In genomic region chr7:150756858-150757257, GRCh38 we compare ENCODE assay signal across 8 cellular contexts. TPM values are rescaled to one million over a fixed set of nuclear protein-coding genes. Genes with fewer than 3 reads are reported as not detected.
DNase-seq lines count a peak whose midpoint lies in the region; ATAC-seq and TF ChIP-seq lines count a peak whose summit lies in the region.

No MANE protein-coding gene starts in this region.

- peaks cover 0 to 2% (median 0%) of the 10 kb centered on the region in 5 donors for H3K27me3 Mint-ChIP-seq in naive thymus-derived CD8-positive, alpha-beta T cell

- peak in 2 of 3 experiments; percentile 6 to 12 for TF ChIP-seq CTCF in ascending aorta (IDR thresholded peaks at IDR 0.05)

- peaks cover 24 to 52% (median 49%) of the 10 kb centered on the region in 4 donors for H3K4me1 Mint-ChIP-seq in naive thymus-derived CD8-positive, alpha-beta T cell

- peak; percentile 13 to 47 for ATAC-seq in naive thymus-derived CD8-positive, alpha-beta T cell
- ATAC-seq in HG03097 (IDR thresholded peaks at IDR 0.05; ENCODE audit: low FRiP score, unreplicated experiment), result no peak
- ATAC-seq in HG03039 (IDR thresholded peaks at IDR 0.05; ENCODE audit: unreplicated experiment), result no peak
- no peak for ATAC-seq in GM21528 (IDR thresholded peaks at IDR 0.05; ENCODE audit: low FRiP score, unreplicated experiment)

- H3K4me1 ChIP-seq in ascending aorta, result no peaks in the 10 kb centered on the region

- peak overlapping the region; percentile 38 to 88 (median 83) for H3K4me3 Mint-ChIP-seq in naive thymus-derived CD8-positive, alpha-beta T cell

- POLR2A ChIA-PET in naive thymus-derived CD8-positive, alpha-beta T cell (lab: Charles Lee), result interaction anchor here (0.6 to 6.5 kb wide), 18 partner anchors 13 to 306 kb away, joined by 3 to 143 read pairs (median 32); partner anchors contain the start of genes GIMAP1, GIMAP2, GIMAP4 and GIMAP5

- H3K9me3 ChIP-seq in KOPT-K1 (ENCODE audit: insufficient read depth, low read length, poor library complexity, severe bottlenecking) (peaks cover 6% of the 10 kb centered on the region), ascending aorta (no peaks in the 10 kb centered on the region)

- intact Hi-C loops in ascending aorta (cut with DNase I), result no loop called here

- H3K4me3 ChIP-seq in ascending aorta, result no peak overlapping the region

- H3K36me3 ChIP-seq in KOPT-K1 (ENCODE audit: insufficient read depth, low read length), result no peaks in the 10 kb centered on the region
- H3K36me3 ChIP-seq in ascending aorta, result no peaks in the 10 kb centered on the region

- no peaks in the 10 kb centered on the region for H3K27me3 ChIP-seq in ascending aorta

- H3K36me3 Mint-ChIP-seq in naive thymus-derived CD8-positive, alpha-beta T cell, result peaks cover 0 to 12% (median 0%) of the 10 kb centered on the region in 3 donors

- peaks cover 0 to 8% (median 2%) of the 10 kb centered on the region in 9 donors for H3K9me3 Mint-ChIP-seq in naive thymus-derived CD8-positive, alpha-beta T cell

- peak overlapping the region; percentile 94 to 100 (median 96) for H3K27ac Mint-ChIP-seq in naive thymus-derived CD8-positive, alpha-beta T cell

- H3K27ac ChIP-seq in KOPT-K1 (ENCODE audit: low read depth, low read length, poor library complexity, severe bottlenecking), result peak overlapping the region; percentile 94
- no peak overlapping the region for H3K27ac ChIP-seq in ascending aorta

- DNase-seq in Daoy (ENCODE audit: low read depth) (peak; percentile 35), ascending aorta (ENCODE audit: low spot score in 2 of 2) (no peak), NCI-H1092 (lab: John Stamatoyannopoulos, UW) (no peak)
- peak in 4 of 10 donors; percentile 54 to 74 (median 70) for DNase-seq in naive thymus-derived CD8-positive, alpha-beta T cell

RNA-seq across cellular contexts. Expression of gene GIMAP5, which starts 19.6 kb away (rescaled TPM):
- 0.24 and 2.7 TPM in 2 replicates for total RNA-seq in Daoy (2014; rRNA removed; shearing (Covaris generic))
- total RNA-seq in ascending aorta, result 89.3 TPM
- 100 to 1,000 TPM; 342 to 364 TPM for total RNA-seq in naive thymus-derived CD8-positive, alpha-beta T cell
- 100 to 1,000 TPM; 320 to 506 (median 401) TPM for polyA plus RNA-seq in naive thymus-derived CD8-positive, alpha-beta T cell

RNA-seq across cellular contexts. Expression of gene GIMAP1, which starts 40.4 kb away (rescaled TPM):
- under 0.01 TPM in 1 of 2 replicates, not detected in the other for total RNA-seq in Daoy (2014; rRNA removed; shearing (Covaris generic))
- total RNA-seq in ascending aorta, result 21.2 TPM
- total RNA-seq in naive thymus-derived CD8-positive, alpha-beta T cell, result 100 to 1,000 TPM; 119 TPM
- 10 to 100 TPM; 48.0 to 87.4 (median 67.1) TPM for polyA plus RNA-seq in naive thymus-derived CD8-positive, alpha-beta T cell

RNA-seq across cellular contexts. Expression of gene TMEM176B, which starts 43.3 kb away (rescaled TPM):
- total RNA-seq in Daoy (2014; rRNA removed; shearing (Covaris generic)), result 3.3 TPM in 1 of 2 replicates, not detected in the other
- total RNA-seq in ascending aorta, result 42.5 TPM
- not detected for total RNA-seq in naive thymus-derived CD8-positive, alpha-beta T cell
- polyA plus RNA-seq in naive thymus-derived CD8-positive, alpha-beta T cell, result under 1 TPM in 1 of 3 donors, not detected in 2; 0.69 TPM

RNA-seq across cellular contexts. Expression of gene TMEM176A, which starts 43.7 kb away (rescaled TPM):
- total RNA-seq in Daoy (2014; rRNA removed; shearing (Covaris generic)), result 0.33 and 2.6 TPM in 2 replicates
- 31.5 TPM for total RNA-seq in ascending aorta
- under 1 TPM in 1 of 2 experiments, not detected in 1; 0.88 TPM for total RNA-seq in naive thymus-derived CD8-positive, alpha-beta T cell
- under 1 TPM in 2 of 3 donors, not detected in 1; 0.18 to 0.62 TPM for polyA plus RNA-seq in naive thymus-derived CD8-positive, alpha-beta T cell

Comparison
In these comparisons a context has a peak if more than half of its experiments do, and no peak if none do; other contexts are left out.
1. ATAC-seq: peak in naive thymus-derived CD8-positive, alpha-beta T cell (2 of 2); none in HG03097 (single experiment), HG03039 (single experiment) and GM21528 (single experiment).
2. RNA of gene GIMAP5, which starts 19.6 kb away (total RNA-seq): 342 to 364 TPM in naive thymus-derived CD8-positive, alpha-beta T cell and 89.3 TPM in ascending aorta (single experiment); 0.24 to 2.7 TPM in Daoy; every median in the first group is over 10 times any median in the second.
3. RNA of gene GIMAP1, which starts 40.4 kb away (total RNA-seq): 119 TPM in naive thymus-derived CD8-positive, alpha-beta T cell and 21.2 TPM in ascending aorta (single experiment); under 0.01 TPM in Daoy; every median in the first group is over 10 times any median in the second.
4. RNA of gene TMEM176B, which starts 43.3 kb away (total RNA-seq): 42.5 TPM in ascending aorta (single experiment); 3.3 TPM in Daoy and not detected in naive thymus-derived CD8-positive, alpha-beta T cell; every median in the first group is over 10 times any median in the second.